ENCODE assay signal across 17 cellular contexts in genomic region chr5:143017992-143018391, GRCh38.
"Had no signal": no experiment of that assay in that cellular context is flagged by ENCODE, and none has a peak within 500 bp of the region (broad histone marks: within the 10 kb centered on the region; RNA-seq: fewer than 3 reads in every experiment).

No MANE protein-coding gene starts in this region.

- H3K27me3 Mint-ChIP-seq: effector memory CD8-positive, alpha-beta T cell; progenitor cell of endocrine pancreas; stimulated activated naive B cell treated with anti-CD40 and anti-IgM and Interleukin-4, amounts not matched to agents 10 μg/mL and 1 μg/mL and 100 μg/mL, for 72 hours; type B pancreatic cell had no signal

- H3K9me3 Mint-ChIP-seq: effector memory CD8-positive, alpha-beta T cell; nephron; neural progenitor cell had no signal

- ATAC-seq: effector memory CD8-positive, alpha-beta T cell; left ventricle myocardium superior; lower lobe of right lung; right lobe of liver; stimulated activated naive B cell treated with anti-CD40 and anti-IgM and Interleukin-4, amounts not matched to agents 10 μg/mL and 1 μg/mL and 100 μg/mL, for 72 hours had no signal

- H3K27ac Mint-ChIP-seq: nephron, neural progenitor cell, progenitor cell of endocrine pancreas, type B pancreatic cell had no signal

- DNase-seq: cortex of kidney; effector memory CD8-positive, alpha-beta T cell; hypothalamus; left ventricle myocardium superior; lower lobe of right lung; right lobe of liver; small intestine; stimulated activated CD4-positive, alpha-beta T cell treated with anti-CD3 and anti-CD28 coated beads, Interleukin-15, amount 100 ng/mL, for 24 hours; stimulated activated CD4-positive, alpha-beta T cell treated with anti-CD3 and anti-CD28 coated beads, Interleukin-2, amount 100 ng/mL, for 48 hours; stimulated activated naive B cell treated with anti-CD40 and anti-IgM and Interleukin-4, amounts not matched to agents 10 μg/mL and 1 μg/mL and 100 μg/mL, for 72 hours; substantia nigra; testis; tibial artery had no signal

- H3K4me3 Mint-ChIP-seq: effector memory CD8-positive, alpha-beta T cell; nephron; neural progenitor cell; stimulated activated naive B cell treated with anti-CD40 and anti-IgM and Interleukin-4, amounts not matched to agents 10 μg/mL and 1 μg/mL and 100 μg/mL, for 72 hours; type B pancreatic cell had no signal
